8 cellular contexts compared by ENCODE assay signal in genomic region chr6:150491131-150491795, GRCh38.
DNase-seq lines count a peak whose midpoint lies in the region; ATAC-seq and TF ChIP-seq lines count a peak whose summit lies in the region.

No MANE protein-coding gene starts in this region.

- no peak overlapping the region for H3K4me3 ChIP-seq in esophagus muscularis mucosa
- no peak overlapping the region for H3K4me3 ChIP-seq in upper lobe of right lung
- no peak overlapping the region for H3K4me3 ChIP-seq in neural progenitor cell

- H4K20me1 ChIP-seq in neural progenitor cell (ENCODE audit: low read depth): no peaks in the 10 kb centered on the region

- no peak for TF ChIP-seq POLR2A in esophagus muscularis mucosa (IDR thresholded peaks at IDR 0.05; ENCODE audit: low read depth)

- peaks cover 4% of the 10 kb centered on the region for H3K27me3 Mint-ChIP-seq in neural progenitor cell (ENCODE audit: insufficient read depth, low read depth)

- TF ChIP-seq CTCF in esophagus muscularis mucosa (IDR thresholded peaks at IDR 0.05) (no peak), upper lobe of right lung (IDR thresholded peaks at IDR 0.05) (no peak), neural progenitor cell (IDR thresholded peaks at IDR 0.05) (no peak)

- H3K79me2 ChIP-seq in neural progenitor cell (ENCODE audit: low read depth): no peaks in the 10 kb centered on the region

- WGBS in esophagus muscularis mucosa: 86% methylated on average over 4 of the region's 5 CpGs

- H3K36me3 ChIP-seq in esophagus muscularis mucosa: no peaks in the 10 kb centered on the region
- no peaks in the 10 kb centered on the region for H3K36me3 ChIP-seq in upper lobe of right lung
- no peaks in the 10 kb centered on the region for H3K36me3 ChIP-seq in neural progenitor cell

- no peak overlapping the region for H2AFZ ChIP-seq in neural progenitor cell (replicated peaks)

- H3K9ac ChIP-seq in neural progenitor cell: no peak overlapping the region

- peak; percentile 81 for ATAC-seq in GM18499 (IDR thresholded peaks at IDR 0.05; ENCODE audit: insufficient read depth, unreplicated experiment)
- ATAC-seq in GM21723 (IDR thresholded peaks at IDR 0.05; ENCODE audit: unreplicated experiment): peak; percentile 87
- ATAC-seq in upper lobe of right lung: no peak

- H3K4me1 Mint-ChIP-seq in neural progenitor cell: peaks cover 5% of the 10 kb centered on the region

- DNase-seq in LoVo (ENCODE audit: low spot score): peak; percentile 75
- peak; percentile 74 for DNase-seq in esophagus muscularis mucosa (ENCODE audit: extremely low spot score)
- DNase-seq in upper lobe of right lung: no peak
- no peak for DNase-seq in activated effector memory CD4-positive, alpha-beta T cell treated with anti-CD3 and anti-CD28 coated beads, Interleukin-2, amount 50 U/mL, for 16 hours
- DNase-seq in GDM1 (lab: John Stamatoyannopoulos, UW): no peak
- no peak for DNase-seq in neural progenitor cell (ENCODE audit: low spot score)

- no peak for TF ChIP-seq EP300 in esophagus muscularis mucosa (IDR thresholded peaks at IDR 0.05)

- no peak overlapping the region for H3K4me2 ChIP-seq in neural progenitor cell

- H3K4me1 ChIP-seq in esophagus muscularis mucosa: peaks cover 0 to 4% (median 0%) of the 10 kb centered on the region in 4 donors
- H3K4me1 ChIP-seq in upper lobe of right lung: no peaks in the 10 kb centered on the region
- H3K4me1 ChIP-seq in neural progenitor cell: no peaks in the 10 kb centered on the region

- intact Hi-C loops in esophagus muscularis mucosa (cut with DNase I) (no loop called here), upper lobe of right lung (cut with DNase I) (no loop called here)

- H3K36me3 Mint-ChIP-seq in neural progenitor cell: no peaks in the 10 kb centered on the region

- H3K9me3 ChIP-seq in esophagus muscularis mucosa (no peaks in the 10 kb centered on the region), upper lobe of right lung (no peaks in the 10 kb centered on the region), neural progenitor cell (ENCODE audit: low read depth) (no peaks in the 10 kb centered on the region)

- H3K27ac ChIP-seq in esophagus muscularis mucosa (replicated peaks in 1 of 4) (no peak overlapping the region), upper lobe of right lung (no peak overlapping the region), neural progenitor cell (no peak overlapping the region)

- peaks cover 8% of the 10 kb centered on the region for H3K9me3 Mint-ChIP-seq in neural progenitor cell

- no peak overlapping the region for H3K4me3 Mint-ChIP-seq in neural progenitor cell

- H3F3A ChIP-seq in neural progenitor cell (ENCODE audit: low read depth): no peaks in the 10 kb centered on the region

- H3K27ac Mint-ChIP-seq in neural progenitor cell: no peak overlapping the region

- H3K27me3 ChIP-seq in esophagus muscularis mucosa (no peaks in the 10 kb centered on the region), upper lobe of right lung (no peaks in the 10 kb centered on the region), neural progenitor cell (no peaks in the 10 kb centered on the region)

Comparison
In these comparisons a context has a peak if more than half of its experiments do, and no peak if none do; other contexts are left out.
1. DNase-seq: peak in LoVo (single experiment) and esophagus muscularis mucosa (single experiment); none in upper lobe of right lung (single experiment), activated effector memory CD4-positive, alpha-beta T cell treated with anti-CD3 and anti-CD28 coated beads, Interleukin-2, amount 50 U/mL, for 16 hours (single experiment), GDM1 (single experiment) and neural progenitor cell (single experiment).